In genomic region chr1:156555715-156556114, GRCh38 we compare ENCODE assay signal across 29 cellular contexts. TPM values are rescaled to one million over a fixed set of nuclear protein-coding genes. Genes with fewer than 3 reads are reported as not detected.
"Had no signal": no experiment of that assay in that cellular context is flagged by ENCODE, and none has a peak within 500 bp of the region (broad histone marks: within the 10 kb centered on the region; RNA-seq: fewer than 3 reads in every experiment).

No MANE protein-coding gene starts in this region.

- H3K9me3 ChIP-seq: esophagus squamous epithelium, right atrium auricular region, sigmoid colon, thoracic aorta, tibial nerve, upper lobe of left lung had no signal

- H3K4me2 ChIP-seq: neural progenitor cell had no signal

- H3K4me3 ChIP-seq: esophagus squamous epithelium, lung, neural progenitor cell, right atrium auricular region, sigmoid colon, thoracic aorta, tibial nerve, upper lobe of left lung had no signal

- H3K36me3 Mint-ChIP-seq: stimulated activated memory B cell treated with anti-CD40 and anti-IgM and Interleukin-4, amounts not matched to agents 10 μg/mL and 1 μg/mL and 100 μg/mL, for 72 hours had no signal

- H2AFZ ChIP-seq: neural progenitor cell, parathyroid adenoma had no signal

- H3K36me3 ChIP-seq: esophagus squamous epithelium, neural progenitor cell, right atrium auricular region, sigmoid colon, thoracic aorta, tibial nerve, upper lobe of left lung had no signal

- H3K9ac ChIP-seq: neural progenitor cell, parathyroid adenoma had no signal

- H3K9me3 Mint-ChIP-seq: effector memory CD8-positive, alpha-beta T cell; immature natural killer cell; mesothelial cell of epicardium; naive thymus-derived CD4-positive, alpha-beta T cell; nephron; neural progenitor cell; stimulated activated memory B cell treated with anti-CD40 and anti-IgM and Interleukin-4, amounts not matched to agents 10 μg/mL and 1 μg/mL and 100 μg/mL, for 72 hours; stimulated activated naive CD8-positive, alpha-beta T cell treated with anti-CD3 and anti-CD28 coated beads, Interleukin-15, Interleukin-2, amounts not matched to agents 100 ng/mL and 50 ng/mL, for 24 hours had no signal

- H3K27me3 Mint-ChIP-seq: effector memory CD8-positive, alpha-beta T cell; naive thymus-derived CD4-positive, alpha-beta T cell; progenitor cell of endocrine pancreas; stimulated activated memory B cell treated with anti-CD40 and anti-IgM and Interleukin-4, amounts not matched to agents 10 μg/mL and 1 μg/mL and 100 μg/mL, for 72 hours; stimulated activated naive CD8-positive, alpha-beta T cell treated with anti-CD3 and anti-CD28 coated beads, Interleukin-15, Interleukin-2, amounts not matched to agents 100 ng/mL and 50 ng/mL, for 24 hours had no signal

- H3K4me1 ChIP-seq: neural progenitor cell, parathyroid adenoma, right atrium auricular region, tibial nerve, upper lobe of left lung had no signal

- H3K79me2 ChIP-seq: parathyroid adenoma had no signal

- H3K4me1 Mint-ChIP-seq: mesothelial cell of epicardium, nephron, neural progenitor cell had no signal

- DNase-seq: cortex of kidney; effector memory CD8-positive, alpha-beta T cell; erythroblast; esophagus squamous epithelium; foreskin melanocyte; hypothalamus; immature natural killer cell; islet precursor cell; kidney glomerular epithelial cell; mesenchymal stem cell; naive thymus-derived CD4-positive, alpha-beta T cell; stimulated activated CD4-positive, alpha-beta T cell treated with anti-CD3 and anti-CD28 coated beads, Interleukin-2, amount 100 ng/mL, for 24 hours; stimulated activated CD4-positive, alpha-beta T cell treated with anti-CD3 and anti-CD28 coated beads, Interleukin-4, amount 100 ng/mL, for 24 hours; upper lobe of left lung had no signal

- H3K27ac ChIP-seq: esophagus squamous epithelium, neural progenitor cell, parathyroid adenoma, right atrium auricular region, sigmoid colon, thoracic aorta, tibial nerve, upper lobe of left lung had no signal

- H3K4me3 Mint-ChIP-seq: effector memory CD8-positive, alpha-beta T cell; immature natural killer cell; mesothelial cell of epicardium; naive thymus-derived CD4-positive, alpha-beta T cell; nephron; neural progenitor cell; stimulated activated memory B cell treated with anti-CD40 and anti-IgM and Interleukin-4, amounts not matched to agents 10 μg/mL and 1 μg/mL and 100 μg/mL, for 72 hours; stimulated activated naive CD8-positive, alpha-beta T cell treated with anti-CD3 and anti-CD28 coated beads, Interleukin-15, Interleukin-2, amounts not matched to agents 100 ng/mL and 50 ng/mL, for 24 hours had no signal

- H3K27ac Mint-ChIP-seq: immature natural killer cell; mesothelial cell of epicardium; nephron; neural progenitor cell; progenitor cell of endocrine pancreas; stimulated activated memory B cell treated with anti-CD40 and anti-IgM and Interleukin-4, amounts not matched to agents 10 μg/mL and 1 μg/mL and 100 μg/mL, for 72 hours; stimulated activated naive CD8-positive, alpha-beta T cell treated with anti-CD3 and anti-CD28 coated beads, Interleukin-15, Interleukin-2, amounts not matched to agents 100 ng/mL and 50 ng/mL, for 24 hours had no signal

- ATAC-seq: effector memory CD8-positive, alpha-beta T cell; naive thymus-derived CD4-positive, alpha-beta T cell; stimulated activated memory B cell treated with anti-CD40 and anti-IgM and Interleukin-4, amounts not matched to agents 10 μg/mL and 1 μg/mL and 100 μg/mL, for 72 hours had no signal

- H3K27me3 ChIP-seq: esophagus squamous epithelium, neural progenitor cell, right atrium auricular region, sigmoid colon, tibial nerve, upper lobe of left lung had no signal

RNA-seq across cellular contexts. Expression of gene IQGAP3, which starts 16.6 kb away (rescaled TPM):
- polyA plus RNA-seq: immature natural killer cell; naive thymus-derived CD4-positive, alpha-beta T cell had no signal

RNA-seq across cellular contexts. Expression of gene TTC24, which starts 23.8 kb away (rescaled TPM):
- total RNA-seq: dermis microvascular lymphatic vessel endothelial cell, esophagus squamous epithelium, mesothelial cell of epicardium, osteoblast, progenitor cell of endocrine pancreas, right atrium auricular region, sigmoid colon, skeletal muscle tissue, thoracic aorta, tibial nerve had no signal
